In genomic region chr9:132354645-132355355, GRCh38 we compare ENCODE assay signal across 1 cellular context.
TF ChIP-seq lines count a peak whose summit lies in the region.

Gene SETX, minus strand, starts transcription at chr9:132354986. Its CDS starts 5,558 bp downstream, at chr9:132349428.

TF ChIP-seq in HepG2, 621 proteins besides CTCF, POLR2A, EP300 and RAD21 (continued from another document):
- no peak for TF ChIP-seq ZBTB4 (CRISPR knock-in tag; IDR thresholded peaks at IDR 0.05; ENCODE audit: borderline replicate concordance)
- TF ChIP-seq IKZF5 (CRISPR knock-in tag; IDR thresholded peaks at IDR 0.05): peak; percentile 30; the same call in 1 of the 2 replicates
- no peak for TF ChIP-seq NPAS2 (CRISPR knock-in tag; IDR thresholded peaks at IDR 0.05; ENCODE audit: borderline replicate concordance)
- no peak for TF ChIP-seq ATAD3A (CRISPR knock-in tag; IDR thresholded peaks at IDR 0.05)
- TF ChIP-seq ZXDC (CRISPR knock-in tag; IDR thresholded peaks at IDR 0.05): peak; percentile 44; the same call in 1 of the 2 replicates
- no peak for TF ChIP-seq ZNF253 (CRISPR knock-in tag; IDR thresholded peaks at IDR 0.05; ENCODE audit: borderline replicate concordance)
- TF ChIP-seq ZNF142 (CRISPR knock-in tag; IDR thresholded peaks at IDR 0.05): peak; percentile 35; the same call in 1 of the 2 replicates
